Comparison of ENCODE assay signal across 9 cellular contexts in genomic region chr1:224433041-224433670, GRCh38. TPM values are rescaled to one million over a fixed set of nuclear protein-coding genes. Genes with fewer than 3 reads are reported as not detected.
DNase-seq lines count a peak whose midpoint lies in the region; ATAC-seq, FAIRE-seq and TF ChIP-seq lines count a peak whose summit lies in the region.
"Had no signal": no experiment of that assay in that cellular context is flagged by ENCODE, and none has a peak within 500 bp of the region (broad histone marks: within the 10 kb centered on the region; RNA-seq: fewer than 3 reads in every experiment).

No MANE protein-coding gene starts in this region.

- H3K9me3 ChIP-seq in body of pancreas = no peaks in the 10 kb centered on the region
- no peaks in the 10 kb centered on the region for H3K9me3 ChIP-seq in small intestine (ENCODE audit: control insufficient read depth, low read depth)

- H3K27me3 Mint-ChIP-seq in immature natural killer cell (ENCODE audit: low read depth in 3 of 3) = peaks cover 7 to 16% (median 13%) of the 10 kb centered on the region in 3 donors

- no peaks in the 10 kb centered on the region for H3K9me3 Mint-ChIP-seq in immature natural killer cell

- DNase-seq in NCI-H2107 treated with DMSO at 0.1 percent for 48 hours (lab: John Stamatoyannopoulos, UW; ENCODE audit: unreplicated experiment) = peak; percentile 45
- no peak for DNase-seq in NCI-H2107 (lab: John Stamatoyannopoulos, UW)
- DNase-seq in OCI-M1 (lab: John Stamatoyannopoulos, UW) = peak; percentile 63
- peak in 2 of 4 donors; percentile 18 to 26 for DNase-seq in body of pancreas
- peak; percentile 24 to 35 (median 30) for DNase-seq in immature natural killer cell
- peak; percentile 25 for DNase-seq in small intestine

- H3K27me3 ChIP-seq in body of pancreas (no peaks in the 10 kb centered on the region), small intestine (ENCODE audit: control insufficient read depth in 2 of 2, insufficient read depth in 2 of 2, low read length in 2 of 2) (no peaks in the 10 kb centered on the region)

- peak overlapping the region; percentile 87 to 94 (median 91) for H3K4me3 Mint-ChIP-seq in immature natural killer cell

- 1% methylated on average over 19 of the region's 19 CpGs for WGBS in body of pancreas, 2 donors
- 1 to 2% (median 2%) methylated on average over 19 of the region's 19 CpGs for WGBS in small intestine, 3 donors

- H3K27ac Mint-ChIP-seq in immature natural killer cell = peak overlapping the region; percentile 78 to 98 (median 90)

- TF ChIP-seq POLR2A in body of pancreas (IDR thresholded peaks at IDR 0.05) = no peak

- intact Hi-C loops in body of pancreas (cut with DNase I) = no loop called here

- FAIRE-seq in small intestine (lab: Jason Lieb, UNC) = no peak
- FAIRE-seq: G401.6 had no signal

- H3K36me3 Mint-ChIP-seq in immature natural killer cell = no peaks in the 10 kb centered on the region

- H3K27ac ChIP-seq in body of pancreas (peak overlapping the region; percentile 95 to 99 (median 98)), small intestine (ENCODE audit: low read depth in 1 of 2, low read length in 1 of 2) (peak overlapping the region; percentile 68 to 98)

- no peaks in the 10 kb centered on the region for H3K36me3 ChIP-seq in body of pancreas (replicated peaks in 1 of 2; ENCODE audit: insufficient read depth in 1 of 2, low read depth in 2 of 2)
- H3K36me3 ChIP-seq in small intestine (ENCODE audit: control insufficient read depth in 2 of 2, insufficient read depth in 2 of 2, low read length in 2 of 2) = no peaks in the 10 kb centered on the region

- H3K4me3 ChIP-seq in body of pancreas (peak overlapping the region; percentile 89 to 90), small intestine (ENCODE audit: low read depth in 1 of 2, low read length in 2 of 2) (peak overlapping the region; percentile 75 to 99)

- ATAC-seq in body of pancreas (no peak), HG02610 (IDR thresholded peaks at IDR 0.05; ENCODE audit: unreplicated experiment) (no peak), GM19023 (IDR thresholded peaks at IDR 0.05; ENCODE audit: unreplicated experiment) (no peak)

- H3K4me1 ChIP-seq in body of pancreas (peaks cover 58% of the 10 kb centered on the region), small intestine (ENCODE audit: control insufficient read depth in 2 of 2, insufficient read depth in 1 of 2, low read depth in 1 of 2, low read length in 1 of 2) (peaks cover 2 to 9% of the 10 kb centered on the region in 2 donors)

- H3K4me1 Mint-ChIP-seq in immature natural killer cell = peaks cover 59 to 75% of the 10 kb centered on the region in 2 donors

- TF ChIP-seq CTCF in body of pancreas (IDR thresholded peaks at IDR 0.05) = no peak

RNA-seq across cellular contexts. Expression of gene WDR26, which starts 1.4 kb away (rescaled TPM):
- 10 to 100 TPM; 29.3 to 49.3 TPM for total RNA-seq in body of pancreas
- polyA plus RNA-seq in immature natural killer cell (1 to 10 TPM in 2 of 3 donors, under 1 TPM in 1; 0.36 to 6.5 (median 3.6) TPM), small intestine (10 to 100 TPM; 15.9 to 20.6 (median 17.7) TPM)
